Comparison of ENCODE assay signal across 25 cellular contexts in the genomic region with DNA sequence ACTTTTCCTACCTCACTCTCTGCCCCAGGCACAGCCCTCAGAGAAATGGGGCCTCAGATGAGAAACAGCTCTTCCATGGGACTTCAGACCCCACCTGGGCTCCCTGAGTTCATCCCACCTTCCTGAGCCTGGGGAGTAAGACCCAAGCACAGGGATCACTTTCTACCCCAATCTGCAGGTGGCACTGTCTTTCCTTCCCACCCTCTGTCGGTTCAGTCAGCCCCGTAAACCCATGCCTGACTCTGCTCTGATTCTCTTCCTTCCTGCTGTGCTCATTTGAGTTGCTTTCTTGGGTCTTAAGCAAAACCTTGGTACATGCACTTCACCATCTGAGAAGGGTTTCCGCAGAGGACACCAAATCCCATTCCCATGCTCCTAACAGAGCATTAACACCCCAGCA.
DNase-seq lines count a peak whose midpoint lies in the region; ATAC-seq, FAIRE-seq and TF ChIP-seq lines count a peak whose summit lies in the region.
"Had no signal": no experiment of that assay in that cellular context is flagged by ENCODE, and none has a peak within 500 bp of the region (broad histone marks: within the 10 kb centered on the region; RNA-seq: fewer than 3 reads in every experiment).

No MANE protein-coding gene starts in this region.

- POLR2A ChIA-PET in GM12878 (lab: Charles Lee) = no interaction called here

- peak; percentile 17; the same call in 1 of the 2 replicates for TF ChIP-seq RAD21 in GM12878 (IDR thresholded peaks at IDR 0.05; ENCODE audit: insufficient read depth, low read depth, low read length)

- TF ChIP-seq POLR2A in GM12878 (IDR thresholded peaks at IDR 0.05; ENCODE audit: low read depth, low read length) = no peak

- CTCF ChIA-PET in GM12878 (lab: Yijun Ruan, JAX) = no interaction called here

- H3K36me3 ChIP-seq in GM12878 (ENCODE audit: control insufficient read depth in 2 of 2, insufficient read depth in 2 of 2, low read length in 1 of 2) = no peaks in the 10 kb centered on the region
- H3K36me3 ChIP-seq: gastrocnemius medialis, HAP-1, SJSA1 had no signal

- H4K20me1 ChIP-seq in GM12878 (ENCODE audit: control insufficient read depth, insufficient read depth) = no peaks in the 10 kb centered on the region

- H3K27me3 ChIP-seq in GM12878 (replicated peaks in 1 of 2; ENCODE audit: control insufficient read depth in 2 of 2, insufficient read depth in 2 of 2, low read length in 1 of 2) = no peaks in the 10 kb centered on the region
- H3K27me3 ChIP-seq: gastrocnemius medialis, hepatocyte, neutrophil, SJSA1 had no signal

- no peaks in the 10 kb centered on the region for H3K9me3 ChIP-seq in GM12878 (replicated peaks; ENCODE audit: control insufficient read depth, insufficient read depth, low read length)
- H3K9me3 ChIP-seq: gastrocnemius medialis, HAP-1, neutrophil, SJSA1 had no signal

- intact Hi-C loops in GM12878 (cut with micrococcal nuclease; ENCODE audit: unreplicated experiment) = no loop called here

- ATAC-seq in GM12878 = no peak
- ATAC-seq: activated naive CD8-positive, alpha-beta T cell treated with anti-CD3 and anti-CD28 coated beads, Interleukin-2, amount 50 U/mL, for 24 hours; gastrocnemius medialis; left lobe of liver; sciatic nerve; stimulated activated memory B cell treated with anti-CD40 and anti-IgM and Interleukin-4, amounts not matched to agents 10 μg/mL and 1 μg/mL and 100 μg/mL, for 72 hours; T-cell had no signal

- BruUV-seq in GM12878 (replicated peaks; lab: Mats Ljungman, UMichigan) = no TSS peak

- H3K27ac ChIP-seq in C4-2B (no peak overlapping the region), GM12878 (ENCODE audit: control insufficient read depth, insufficient read depth) (no peak overlapping the region)
- H3K27ac ChIP-seq: gastrocnemius medialis, hepatocyte, KMS-11, neutrophil, SJSA1 had no signal

- in situ Hi-C loops in GM12878 (cut with MboI) = no loop called here

- 40% methylated on average over 3 of the region's 3 CpGs for WGBS in GM12878 (ENCODE audit: insufficient coverage, insufficient replicate concordance, low lambda C conversion rate, missing lambda C conversion rate)

- no peaks in the 10 kb centered on the region for H3K4me1 ChIP-seq in GM12878 (ENCODE audit: control insufficient read depth, insufficient read depth, low read length)
- H3K4me1 ChIP-seq: gastrocnemius medialis, HAP-1, SJSA1 had no signal

- no peak overlapping the region for H2AFZ ChIP-seq in GM12878 (ENCODE audit: control insufficient read depth, low read depth, low read length)
- H2AFZ ChIP-seq: hepatocyte had no signal

- H3K4me2 ChIP-seq in GM12878 (ENCODE audit: control insufficient read depth, insufficient read depth) = no peak overlapping the region
- H3K4me2 ChIP-seq: hepatocyte, KMS-11 had no signal

- no peak for FAIRE-seq in GM12878 (lab: Jason Lieb, UNC)
- FAIRE-seq: D721Med had no signal

- no peak for TF ChIP-seq EP300 in GM12878 (IDR thresholded peaks at IDR 0.05; ENCODE audit: borderline replicate concordance in 1 of 2, control insufficient read depth in 1 of 2, low read depth in 2 of 2, low read length in 2 of 2)

- no peak overlapping the region for H3K4me3 ChIP-seq in GM12878
- H3K4me3 ChIP-seq: gastrocnemius medialis, HAP-1, hepatocyte, SJSA1 had no signal

- no peaks in the 10 kb centered on the region for H3K79me2 ChIP-seq in GM12878 (ENCODE audit: control insufficient read depth, insufficient read depth, low read length)
- H3K79me2 ChIP-seq: hepatocyte had no signal

- DNase-seq in D341Med (ENCODE audit: low spot score) (peak; percentile 47), NCI-H748 treated with DMSO at 0.1 percent for 48 hours (lab: John Stamatoyannopoulos, UW) (peak; percentile 11), GM12878 (ENCODE audit: low read depth, low spot score) (no peak), SHP77 treated with DMSO at 0.1 percent for 48 hours (lab: John Stamatoyannopoulos, UW) (no peak), cortex of kidney (lab: John Stamatoyannopoulos, UW) (no peak)
- no peak for DNase-seq in activated CD4-positive, alpha-beta T cell treated with anti-CD3 and anti-CD28 coated beads for 48 hours
- DNase-seq: activated CD4-positive, alpha-beta T cell treated with anti-CD3 and anti-CD28 coated beads for 1 hour; activated CD8-positive, alpha-beta memory T cell treated with anti-CD3 and anti-CD28 coated beads for 24 hours; activated gamma-delta T cell; activated naive CD8-positive, alpha-beta T cell treated with anti-CD3 and anti-CD28 coated beads, Interleukin-2, amount 50 U/mL, for 24 hours; activated T-cell treated with anti-CD3 and anti-CD28 coated beads, Interleukin-2, amount 50 U/mL, for 1 hour; gastrocnemius medialis; NCI-H1436; stimulated activated CD4-positive, alpha-beta T cell treated with anti-CD3 and anti-CD28 coated beads, Interleukin-4, amount 100 ng/mL, for 4 hours; T-cell had no signal

- TF ChIP-seq CTCF in C4-2B (conservative IDR thresholded peaks at IDR 0.05) = peak; percentile 14
- TF ChIP-seq CTCF in GM12878 (IDR thresholded peaks at IDR 0.05 in 2 of 3, conservative IDR thresholded peaks at IDR 0.05 in 1 of 3; ENCODE audit: control insufficient read depth in 2 of 3, extremely low read depth in 1 of 3, insufficient read depth in 1 of 3, low read depth in 3 of 3, low read length in 3 of 3) = peak in 1 of 3 experiments; percentile 33; a peak in 2 of 6 replicates

- H3K9ac ChIP-seq in GM12878 (ENCODE audit: control insufficient read depth, insufficient read depth, low read length) = no peak overlapping the region
- H3K9ac ChIP-seq: KMS-11 had no signal

- SMC1A ChIA-PET in GM12878 (lab: Charles Lee; ENCODE audit: uncharacterized antibody, unreplicated experiment) = no interaction called here

- RAD21 ChIA-PET in GM12878 (lab: Charles Lee; ENCODE audit: unreplicated experiment) = no interaction called here

TF ChIP-seq in GM12878, 131 proteins besides CTCF, POLR2A, EP300 and RAD21:
- TF ChIP-seq PML (IDR thresholded peaks at IDR 0.05; ENCODE audit: low read length) (no peak), FOXK2 (IDR thresholded peaks at IDR 0.05) (no peak), ZNF384 (IDR thresholded peaks at IDR 0.05; ENCODE audit: borderline replicate concordance, low read depth, low read length) (no peak), YY1 (IDR thresholded peaks at IDR 0.05; ENCODE audit: low read depth, low read length) (no peak), NFYA (IDR thresholded peaks at IDR 0.05; ENCODE audit: borderline replicate concordance, low read depth, low read length) (no peak), TCF12 (IDR thresholded peaks at IDR 0.05; ENCODE audit: low read depth, low read length) (no peak)
- TF ChIP-seq, protein P1, sequence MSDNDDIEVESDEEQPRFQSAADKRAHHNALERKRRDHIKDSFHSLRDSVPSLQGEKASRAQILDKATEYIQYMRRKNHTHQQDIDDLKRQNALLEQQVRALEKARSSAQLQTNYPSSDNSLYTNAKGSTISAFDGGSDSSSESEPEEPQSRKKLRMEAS (IDR thresholded peaks at IDR 0.05; ENCODE audit: low read depth, low read length) = no peak
- TF ChIP-seq, protein P2, sequence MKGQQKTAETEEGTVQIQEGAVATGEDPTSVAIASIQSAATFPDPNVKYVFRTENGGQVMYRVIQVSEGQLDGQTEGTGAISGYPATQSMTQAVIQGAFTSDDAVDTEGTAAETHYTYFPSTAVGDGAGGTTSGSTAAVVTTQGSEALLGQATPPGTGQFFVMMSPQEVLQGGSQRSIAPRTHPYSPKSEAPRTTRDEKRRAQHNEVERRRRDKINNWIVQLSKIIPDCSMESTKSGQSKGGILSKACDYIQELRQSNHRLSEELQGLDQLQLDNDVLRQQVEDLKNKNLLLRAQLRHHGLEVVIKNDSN (IDR thresholded peaks at IDR 0.05; ENCODE audit: borderline replicate concordance, extremely low read length, insufficient read depth, low read depth, low read length) = no peak

Comparison
In these comparisons a context has a peak if more than half of its experiments do, and no peak if none do; other contexts are left out.
1. DNase-seq: peak in D341Med (single experiment) and NCI-H748 treated with DMSO at 0.1 percent for 48 hours (single experiment); none in GM12878 (single experiment), SHP77 treated with DMSO at 0.1 percent for 48 hours (single experiment), activated CD4-positive, alpha-beta T cell treated with anti-CD3 and anti-CD28 coated beads for 48 hours (single experiment) and cortex of kidney (single experiment).